ENCODE assay signal across 8 cellular contexts in genomic region chr4:15001825-15002658, GRCh38. TPM values are rescaled to one million over a fixed set of nuclear protein-coding genes. Genes with fewer than 3 reads are reported as not detected.
A peak's percentile ranks its signal among the peaks of the same experiment; 100 is the strongest.
DNase-seq lines count a peak whose midpoint lies in the region; TF ChIP-seq lines count a peak whose summit lies in the region.

CPEB2 (plus strand) TSS chr4:15002481; CDS start chr4:15002674, 193 bp downstream.

- H3K36me3 ChIP-seq in GM23248 (ENCODE audit: low read depth) (no peaks in the 10 kb centered on the region), Karpas-422 (ENCODE audit: insufficient read depth, low read length) (peaks cover under 1% of the 10 kb centered on the region; the same call in 1 of the 2 replicates), SJSA1 (no peaks in the 10 kb centered on the region), neuron (ENCODE audit: insufficient read depth, low read length) (no peaks in the 10 kb centered on the region)

- TF ChIP-seq CTCF in foreskin fibroblast (IDR thresholded peaks at IDR 0.05; ENCODE audit: low read depth, low read length), result no peak

- peak; percentile 90 for DNase-seq in ELR (ENCODE audit: low read depth)
- peak; percentile 98 for DNase-seq in GM23248
- peak; percentile 97 for DNase-seq in Karpas-422
- peak; percentile 85 for DNase-seq in SJSA1 (ENCODE audit: low read depth in 1 of 2, low spot score in 2 of 2)
- DNase-seq in activated naive CD4-positive, alpha-beta T cell (lab: John Stamatoyannopoulos, UW), result peak; percentile 85 to 93 (median 90)
- DNase-seq in foreskin fibroblast, result peak; percentile 97 to 99
- peak; percentile 94 for DNase-seq in stromal cell of bone marrow (ENCODE audit: low read depth)

- H4K20me1 ChIP-seq in GM23248 (ENCODE audit: insufficient read depth), result no peaks in the 10 kb centered on the region
- H4K20me1 ChIP-seq in Karpas-422 (ENCODE audit: insufficient read depth, low read depth, low read length), result 0 out of 2 replicates have a peak, but pooled peaks cover 4% of the 10 kb centered on the region

- H3K4me1 ChIP-seq in GM23248 (ENCODE audit: insufficient read depth) (peaks cover 19% of the 10 kb centered on the region; the same call in 1 of the 2 replicates), Karpas-422 (ENCODE audit: low read length) (peaks cover 27% of the 10 kb centered on the region), SJSA1 (replicated peaks) (peaks cover 7% of the 10 kb centered on the region; the same call in 1 of the 2 replicates), neuron (ENCODE audit: insufficient read depth, low read length) (peaks cover 13% of the 10 kb centered on the region)

- no peaks in the 10 kb centered on the region for H3K27me3 ChIP-seq in GM23248 (replicated peaks; ENCODE audit: insufficient read depth)
- H3K27me3 ChIP-seq in Karpas-422 (ENCODE audit: low read length), result no peaks in the 10 kb centered on the region
- H3K27me3 ChIP-seq in SJSA1 (replicated peaks), result no peaks in the 10 kb centered on the region
- peaks cover 18% of the 10 kb centered on the region for H3K27me3 ChIP-seq in neuron (ENCODE audit: insufficient read depth, low read length)

- H3K9ac ChIP-seq in GM23248 (peak within 1 kb of the TSS; percentile 99), Karpas-422 (ENCODE audit: low read length) (peak within 1 kb of the TSS; percentile 95)

- 1% methylated on average over 72 to 81 of the region's 106 CpGs for WGBS in GM23248 (ENCODE audit: low coverage in 1 of 2, low lambda C conversion rate in 2 of 2, missing lambda C conversion rate in 2 of 2), 2 experiments

- H3K4me2 ChIP-seq in GM23248 (ENCODE audit: unreplicated experiment), result peak within 1 kb of the TSS; percentile 81
- peak within 1 kb of the TSS; percentile 99 for H3K4me2 ChIP-seq in Karpas-422 (ENCODE audit: low read depth, low read length, poor library complexity, severe bottlenecking)

- H3K27ac ChIP-seq in GM23248, result peak within 1 kb of the TSS; percentile 99
- peak within 1 kb of the TSS; percentile 90 for H3K27ac ChIP-seq in Karpas-422 (ENCODE audit: low read length)
- peak within 1 kb of the TSS; percentile 94 for H3K27ac ChIP-seq in SJSA1

- in situ Hi-C loops in GM23248 (cut with MboI), result loop anchor here (25.0 kb wide), 2 partner anchors 1115 to 1365 kb away; partner anchors contain the start of gene BOD1L1

- H2AFZ ChIP-seq in GM23248, result peak within 1 kb of the TSS; percentile 84
- peak within 1 kb of the TSS; percentile 98 for H2AFZ ChIP-seq in Karpas-422 (ENCODE audit: low read length)
- peak within 1 kb of the TSS; percentile 85 for H2AFZ ChIP-seq in neuron (ENCODE audit: low read depth, low read length)

- H3F3A ChIP-seq in GM23248 (ENCODE audit: insufficient read depth), result peaks cover 19% of the 10 kb centered on the region; the same call in 1 of the 2 replicates

- H3K4me3 ChIP-seq in GM23248 (peak within 1 kb of the TSS; percentile 85), Karpas-422 (ENCODE audit: low read length) (peak within 1 kb of the TSS; percentile 92), SJSA1 (peak within 1 kb of the TSS; percentile 82), foreskin fibroblast (ENCODE audit: low read depth in 1 of 2, low read length in 2 of 2) (peak within 1 kb of the TSS; percentile 81 to 84), neuron (ENCODE audit: low read length) (peak within 1 kb of the TSS; percentile 54)

- H3K9me2 ChIP-seq in GM23248 (ENCODE audit: insufficient read depth) (no peaks in the 10 kb centered on the region), Karpas-422 (replicated peaks; ENCODE audit: insufficient read depth, low read length) (no peaks in the 10 kb centered on the region)

- H3K9me3 ChIP-seq in GM23248 (ENCODE audit: low read depth) (no peaks in the 10 kb centered on the region), Karpas-422 (ENCODE audit: low read length) (no peaks in the 10 kb centered on the region), SJSA1 (replicated peaks) (no peaks in the 10 kb centered on the region), neuron (ENCODE audit: low read length) (no peaks in the 10 kb centered on the region)

- H3K79me2 ChIP-seq in GM23248 (ENCODE audit: insufficient read depth) (peaks cover 31% of the 10 kb centered on the region), Karpas-422 (ENCODE audit: low read length) (peaks cover 30% of the 10 kb centered on the region)

RNA-seq across cellular contexts. Expression of gene CPEB2, which starts in this region (rescaled TPM):
- total RNA-seq in GM23248 (2014; rRNA removed; shearing (Covaris generic)), result 6.6 and 8.1 TPM in 2 replicates
- 2.7 and 3.5 TPM in 2 replicates for polyA plus RNA-seq in GM23248 (2016; fragmentation: Nextera tagmentation; extraction: Ambion mirVana)
- 5.0 and 7.3 TPM in 2 replicates for total RNA-seq in Karpas-422 (2014; rRNA removed; shearing (Covaris generic); ENCODE audit: low replicate concordance)
- 0.91 and 1.6 TPM in 2 replicates for total RNA-seq in SJSA1 (2014; rRNA removed; shearing (Covaris generic))

Comparison
In these comparisons a context has a peak if more than half of its experiments do, and no peak if none do; other contexts are left out.
1. Peak in every context shown above with its lines: DNase-seq, H3K4me3 ChIP-seq and H3K27ac ChIP-seq.